ENCODE assay signal across 8 cellular contexts in the genomic region with DNA sequence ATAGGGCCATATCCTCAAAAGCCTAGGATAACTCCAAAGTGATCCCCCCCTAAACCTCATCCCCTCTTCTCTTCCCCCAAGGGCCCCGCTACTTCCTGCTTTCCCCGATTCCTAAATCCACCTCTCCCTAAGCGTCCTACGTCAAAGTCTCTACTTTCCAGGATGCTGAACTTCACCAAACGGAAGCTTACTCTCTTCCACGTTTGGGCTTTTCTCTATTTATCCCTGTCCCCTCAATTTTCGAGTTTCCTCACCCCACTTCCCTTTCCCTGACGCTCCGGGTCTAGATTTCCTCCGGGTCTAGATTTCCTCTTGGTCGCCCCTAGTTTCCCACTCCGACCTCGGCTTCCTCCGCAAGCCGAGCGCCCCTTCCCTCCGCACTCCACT. TPM values are rescaled to one million over a fixed set of nuclear protein-coding genes. Genes with fewer than 3 reads are reported as not detected.
DNase-seq lines count a peak whose midpoint lies in the region; ATAC-seq and TF ChIP-seq lines count a peak whose summit lies in the region.

No MANE protein-coding gene starts in this region.

- H3K27me3 Mint-ChIP-seq in CD14-positive monocyte (ENCODE audit: low read depth in 3 of 3), result no peaks in the 10 kb centered on the region

- H3K9ac ChIP-seq in adipocyte (ENCODE audit: low read length), result peak overlapping the region; percentile 99
- H3K9ac ChIP-seq in smooth muscle cell (ENCODE audit: low read depth), result peak overlapping the region; percentile 96

- H3K9me3 Mint-ChIP-seq in CD14-positive monocyte, result no peaks in the 10 kb centered on the region

- intact Hi-C loops in CD14-positive monocyte (cut with micrococcal nuclease), result loop anchor here in 1 of 2 donors (10.0 kb wide), 1 partner anchor 570 kb away; a partner anchor contains a TSS

- no peak for ATAC-seq in HG02763 (IDR thresholded peaks at IDR 0.05; ENCODE audit: unreplicated experiment)
- no peak for ATAC-seq in GM21367 (IDR thresholded peaks at IDR 0.05; ENCODE audit: unreplicated experiment)
- no peak for ATAC-seq in GM19324 (IDR thresholded peaks at IDR 0.05; ENCODE audit: low FRiP score, unreplicated experiment)

- peak overlapping the region; percentile 94 for H3K27ac ChIP-seq in smooth muscle cell (ENCODE audit: low read depth)

- H3K79me2 ChIP-seq in smooth muscle cell (ENCODE audit: low read depth), result peaks cover 49% of the 10 kb centered on the region

- peaks cover 41% of the 10 kb centered on the region for H3K4me1 Mint-ChIP-seq in CD14-positive monocyte

- peak overlapping the region; percentile 95 for H3K4me2 ChIP-seq in smooth muscle cell

- peaks cover 19% of the 10 kb centered on the region for H4K20me1 ChIP-seq in smooth muscle cell (ENCODE audit: low read depth)

- peak overlapping the region; percentile 94 to 99 (median 97) for H3K27ac Mint-ChIP-seq in CD14-positive monocyte

- 2% methylated on average over 17 of the region's 17 CpGs for WGBS in smooth muscle cell (ENCODE audit: low lambda C conversion rate)

- H3K9me3 ChIP-seq in adipocyte (ENCODE audit: control insufficient read depth, low read length) (no peaks in the 10 kb centered on the region), smooth muscle cell (replicated peaks; ENCODE audit: low read depth) (no peaks in the 10 kb centered on the region)

- H3K27me3 ChIP-seq in adipocyte (replicated peaks; ENCODE audit: control insufficient read depth, insufficient read depth, low read length) (no peaks in the 10 kb centered on the region), smooth muscle cell (ENCODE audit: low read depth) (no peaks in the 10 kb centered on the region)

- H3K36me3 Mint-ChIP-seq in CD14-positive monocyte, result peaks cover 5 to 7% of the 10 kb centered on the region in 2 donors

- H3K4me3 Mint-ChIP-seq in CD14-positive monocyte, result peak overlapping the region; percentile 96 to 97

- H3K4me1 ChIP-seq in adipocyte (ENCODE audit: control insufficient read depth, insufficient read depth, low read length) (peaks cover 38% of the 10 kb centered on the region), smooth muscle cell (ENCODE audit: low read depth) (peaks cover 12% of the 10 kb centered on the region)

- H3K4me3 ChIP-seq in adipocyte (ENCODE audit: low read length), result peak overlapping the region; percentile 93
- H3K4me3 ChIP-seq in iPS-11a (ENCODE audit: low read depth, low read length), result peak overlapping the region; percentile 82
- H3K4me3 ChIP-seq in smooth muscle cell, result peak overlapping the region; percentile 98

- DNase-seq in CD14-positive monocyte (ENCODE audit: low spot score) (no peak), HuH-7.5 (ENCODE audit: low spot score) (peak; percentile 31), adipocyte (ENCODE audit: low read depth) (peak; percentile 70), smooth muscle cell (lab: John Stamatoyannopoulos, UW; ENCODE audit: unreplicated experiment) (no peak)

- H2AFZ ChIP-seq in smooth muscle cell (ENCODE audit: low read depth), result peak overlapping the region; percentile 84

- H3K36me3 ChIP-seq in adipocyte (ENCODE audit: control insufficient read depth, insufficient read depth, low read length, severe bottlenecking) (no peaks in the 10 kb centered on the region), smooth muscle cell (ENCODE audit: low read depth) (no peaks in the 10 kb centered on the region)

- TF ChIP-seq CTCF in CD14-positive monocyte (IDR thresholded peaks at IDR 0.05), result no peak
- TF ChIP-seq CTCF in smooth muscle cell (IDR thresholded peaks at IDR 0.05; ENCODE audit: borderline replicate concordance, insufficient read depth, poor library complexity, severe bottlenecking), result no peak

- no peaks in the 10 kb centered on the region for H3F3A ChIP-seq in smooth muscle cell (ENCODE audit: low read depth)

RNA-seq across cellular contexts. Expression of a gene that starts 0.5 kb away (rescaled TPM):
- polyA plus RNA-seq in CD14-positive monocyte (10 to 100 TPM; 24.7 to 31.6 TPM), smooth muscle cell (18.9 and 19.7 TPM in 2 replicates)
- 38.2 and 45.9 TPM in 2 replicates for total RNA-seq in smooth muscle cell

RNA-seq across cellular contexts. Expression of a gene that starts 12.6 kb away (rescaled TPM):
- not detected for polyA plus RNA-seq in CD14-positive monocyte
- total RNA-seq in smooth muscle cell, result not detected in 2 replicates
- polyA plus RNA-seq in smooth muscle cell, result 0.06 TPM in 1 of 2 replicates, not detected in the other

RNA-seq across cellular contexts. Expression of a gene that starts 38.7 kb away (rescaled TPM):
- polyA plus RNA-seq in CD14-positive monocyte, result 1 to 10 TPM; 7.5 to 8.0 TPM
- under 0.01 TPM in 1 of 2 replicates, not detected in the other for total RNA-seq in smooth muscle cell
- polyA plus RNA-seq in smooth muscle cell, result 3.4 and 3.5 TPM in 2 replicates

Comparison
In these comparisons a context has a peak if more than half of its experiments do, and no peak if none do; other contexts are left out.
1. DNase-seq: peak in HuH-7.5 (single experiment) and adipocyte (single experiment); none in CD14-positive monocyte (single experiment) and smooth muscle cell (single experiment).
2. Peak in every context shown above with its lines, with median percentiles within 50 percentile points of each other: H3K4me3 ChIP-seq.